Comparison of ENCODE assay signal across 1 cellular context in the genomic region with DNA sequence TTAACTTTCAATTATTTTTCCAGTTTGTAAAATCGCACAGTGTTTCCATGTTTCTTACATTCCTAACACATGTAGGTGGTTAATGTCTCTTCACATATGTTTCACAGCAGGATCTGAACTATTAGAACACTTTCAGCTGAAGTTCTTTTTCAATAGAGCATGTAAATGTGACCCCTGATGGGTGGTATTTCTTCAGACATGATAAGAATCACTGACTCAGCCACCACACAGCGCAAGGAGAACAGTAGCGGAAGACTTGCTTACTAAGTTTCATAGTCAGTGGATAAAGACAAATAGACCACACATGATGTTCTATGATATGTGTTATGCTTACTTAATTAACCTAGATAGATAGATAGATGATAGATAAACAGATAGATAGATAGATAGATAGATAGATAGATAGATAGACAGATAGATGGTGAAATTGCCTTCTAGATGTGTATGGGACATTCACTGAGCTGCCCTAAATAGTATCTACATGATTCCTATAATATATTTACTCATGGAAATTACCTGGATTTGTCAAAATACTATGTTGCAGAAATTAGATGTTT.
TF ChIP-seq lines count a peak whose summit lies in the region.

No MANE protein-coding gene starts in this region.

TF ChIP-seq in K562, 482 proteins besides CTCF, POLR2A, EP300 and RAD21:
- TF ChIP-seq NFIC (IDR thresholded peaks at IDR 0.05) (no peak), JUND (IDR thresholded peaks at IDR 0.05; ENCODE audit: borderline replicate concordance, low read depth, low read length) (peak; percentile 80), JUND (tag; IDR thresholded peaks at IDR 0.05; ENCODE audit: borderline replicate concordance, low read depth, low read length) (peak; percentile 46; the same call in 1 of the 3 replicates), SMARCE1 (IDR thresholded peaks at IDR 0.05) (no peak), SMARCA4 (IDR thresholded peaks at IDR 0.05) (peak; percentile 48; the same call in 1 of the 2 replicates), MTA1 (IDR thresholded peaks at IDR 0.05; ENCODE audit: borderline replicate concordance) (peak; percentile 48; the same call in 1 of the 2 replicates), C11orf30 (IDR thresholded peaks at IDR 0.05; ENCODE audit: low read depth) (0 out of 2 replicates have a peak, but pooled peaks have one; percentile 11), HNRNPK (IDR thresholded peaks at IDR 0.05; ENCODE audit: low read depth, low read length, poor library complexity, severe bottlenecking) (no peak), DPF2 (IDR thresholded peaks at IDR 0.05) (peak; percentile 51), ZBTB17 (CRISPR knock-in tag; IDR thresholded peaks at IDR 0.05) (no peak), ETV6 (IDR thresholded peaks at IDR 0.05; ENCODE audit: borderline replicate concordance in 1 of 2, low read depth in 2 of 2, low read length in 1 of 2) (no peak), ETV6 (CRISPR knock-in tag; IDR thresholded peaks at IDR 0.05; ENCODE audit: borderline replicate concordance) (no peak), ARID1B (IDR thresholded peaks at IDR 0.05) (peak; percentile 55), DACH1 (IDR thresholded peaks at IDR 0.05; ENCODE audit: partially characterized antibody) (peak; percentile 97), ZNF174 (CRISPR knock-in tag; IDR thresholded peaks at IDR 0.05) (no peak), FOSL1 (tag; conservative IDR thresholded peaks at IDR 0.05) (peak; percentile 84), LEF1 (IDR thresholded peaks at IDR 0.05) (no peak), GATAD2B (IDR thresholded peaks at IDR 0.05; ENCODE audit: borderline replicate concordance) (peak; percentile 85), ZBED1 (IDR thresholded peaks at IDR 0.05) (no peak)
- TF ChIP-seq, protein P1, sequence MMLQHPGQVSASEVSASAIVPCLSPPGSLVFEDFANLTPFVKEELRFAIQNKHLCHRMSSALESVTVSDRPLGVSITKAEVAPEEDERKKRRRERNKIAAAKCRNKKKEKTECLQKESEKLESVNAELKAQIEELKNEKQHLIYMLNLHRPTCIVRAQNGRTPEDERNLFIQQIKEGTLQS (IDR thresholded peaks at IDR 0.05), result peak; percentile 41
- TF ChIP-seq, protein P1 (CRISPR knock-in tag; conservative IDR thresholded peaks at IDR 0.05), result no peak
- TF ChIP-seq, protein P2, sequence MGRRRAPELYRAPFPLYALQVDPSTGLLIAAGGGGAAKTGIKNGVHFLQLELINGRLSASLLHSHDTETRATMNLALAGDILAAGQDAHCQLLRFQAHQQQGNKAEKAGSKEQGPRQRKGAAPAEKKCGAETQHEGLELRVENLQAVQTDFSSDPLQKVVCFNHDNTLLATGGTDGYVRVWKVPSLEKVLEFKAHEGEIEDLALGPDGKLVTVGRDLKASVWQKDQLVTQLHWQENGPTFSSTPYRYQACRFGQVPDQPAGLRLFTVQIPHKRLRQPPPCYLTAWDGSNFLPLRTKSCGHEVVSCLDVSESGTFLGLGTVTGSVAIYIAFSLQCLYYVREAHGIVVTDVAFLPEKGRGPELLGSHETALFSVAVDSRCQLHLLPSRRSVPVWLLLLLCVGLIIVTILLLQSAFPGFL (CRISPR knock-in tag; IDR thresholded peaks at IDR 0.05), result no peak
- TF ChIP-seq, protein P3, sequence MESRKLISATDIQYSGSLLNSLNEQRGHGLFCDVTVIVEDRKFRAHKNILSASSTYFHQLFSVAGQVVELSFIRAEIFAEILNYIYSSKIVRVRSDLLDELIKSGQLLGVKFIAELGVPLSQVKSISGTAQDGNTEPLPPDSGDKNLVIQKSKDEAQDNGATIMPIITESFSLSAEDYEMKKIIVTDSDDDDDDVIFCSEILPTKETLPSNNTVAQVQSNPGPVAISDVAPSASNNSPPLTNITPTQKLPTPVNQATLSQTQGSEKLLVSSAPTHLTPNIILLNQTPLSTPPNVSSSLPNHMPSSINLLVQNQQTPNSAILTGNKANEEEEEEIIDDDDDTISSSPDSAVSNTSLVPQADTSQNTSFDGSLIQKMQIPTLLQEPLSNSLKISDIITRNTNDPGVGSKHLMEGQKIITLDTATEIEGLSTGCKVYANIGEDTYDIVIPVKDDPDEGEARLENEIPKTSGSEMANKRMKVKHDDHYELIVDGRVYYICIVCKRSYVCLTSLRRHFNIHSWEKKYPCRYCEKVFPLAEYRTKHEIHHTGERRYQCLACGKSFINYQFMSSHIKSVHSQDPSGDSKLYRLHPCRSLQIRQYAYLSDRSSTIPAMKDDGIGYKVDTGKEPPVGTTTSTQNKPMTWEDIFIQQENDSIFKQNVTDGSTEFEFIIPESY (CRISPR knock-in tag; IDR thresholded peaks at IDR 0.05), result no peak
TF ChIP-seq in K562: peak in this region for 10.
